15 cellular contexts compared by ENCODE assay signal in the genomic region with DNA sequence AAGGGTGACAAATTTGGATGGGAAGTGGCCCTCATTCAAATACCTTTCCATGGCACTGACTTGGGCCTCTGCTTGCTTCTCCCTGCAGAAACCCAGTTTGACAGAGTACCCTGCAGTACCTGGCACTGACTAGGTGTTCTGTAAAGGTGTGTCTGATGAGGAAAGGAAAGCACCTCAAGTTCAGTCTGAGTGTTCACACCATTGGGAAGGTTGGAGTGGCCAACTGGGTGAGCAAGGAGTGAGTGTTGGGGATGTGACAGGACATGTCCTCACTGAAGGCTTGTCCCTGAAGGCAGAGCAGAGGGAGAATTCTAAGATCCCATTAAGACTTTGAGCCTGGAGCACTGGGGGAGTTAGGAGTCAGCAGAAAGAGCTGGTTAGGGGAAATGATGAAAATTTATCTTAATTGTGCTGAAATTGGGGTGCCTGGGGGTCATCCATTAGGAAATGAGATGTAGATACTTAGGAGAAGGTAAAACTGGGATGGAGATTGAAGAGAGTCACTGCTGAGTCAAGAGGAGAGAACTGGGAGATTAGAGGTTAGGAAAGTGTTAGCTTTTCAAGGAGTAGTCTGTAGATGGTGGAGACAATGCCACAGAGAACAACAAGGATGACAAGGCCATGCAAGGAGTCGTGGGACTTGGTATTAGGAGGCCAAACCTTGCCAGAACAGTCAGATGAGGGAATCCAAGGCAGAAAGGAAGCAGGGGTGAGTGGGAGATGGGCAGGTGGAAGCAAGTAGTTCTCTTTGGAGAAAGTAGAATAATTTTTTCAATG. TPM values are rescaled to one million over a fixed set of nuclear protein-coding genes. Genes with fewer than 3 reads are reported as not detected.
DNase-seq lines count a peak whose midpoint lies in the region; ATAC-seq and TF ChIP-seq lines count a peak whose summit lies in the region.
"Had no signal": no experiment of that assay in that cellular context is flagged by ENCODE, and none has a peak within 500 bp of the region (broad histone marks: within the 10 kb centered on the region; RNA-seq: fewer than 3 reads in every experiment).

No MANE protein-coding gene starts in this region.

- intact Hi-C loops in MCF 10A (cut with micrococcal nuclease) = no loop called here
- intact Hi-C loops in breast epithelium (cut with DNase I; ENCODE audit: low total_unique reads) = no loop called here

- H3K9me3 Mint-ChIP-seq in MCF 10A (ENCODE audit: unreplicated experiment) (no peaks in the 10 kb centered on the region), WTC11 (no peaks in the 10 kb centered on the region), type B pancreatic cell (no peaks in the 10 kb centered on the region)

- POLR2A ChIA-PET in MCF 10A (lab: Yijun Ruan, JAX) = interaction anchor here (0.7 to 2.1 kb wide), 6 partner anchors 8 to 152 kb away, joined by 4 to 17 read pairs (median 6); no protein-coding TSS in a partner anchor
- POLR2A ChIA-PET in WTC11 (lab: Charles Lee) = interaction anchor here (0.7 kb wide), 1 partner anchor 581 kb away, joined by 5 read pairs; no protein-coding TSS in a partner anchor

- H3K27me3 Mint-ChIP-seq in MCF 10A (ENCODE audit: insufficient read depth, unreplicated experiment) (no peaks in the 10 kb centered on the region), WTC11 (ENCODE audit: low read depth) (no peaks in the 10 kb centered on the region), type B pancreatic cell (no peaks in the 10 kb centered on the region)

- H3K36me3 Mint-ChIP-seq in MCF 10A (ENCODE audit: insufficient read depth, unreplicated experiment) (peaks cover 57% of the 10 kb centered on the region), WTC11 (peaks cover 45% of the 10 kb centered on the region), type B pancreatic cell (peaks cover 36% of the 10 kb centered on the region)

- TF ChIP-seq POLR2A in breast epithelium (IDR thresholded peaks at IDR 0.05) = no peak

- H3K4me1 ChIP-seq in breast epithelium = no peaks in the 10 kb centered on the region
- peaks cover 47% of the 10 kb centered on the region for H3K4me1 ChIP-seq in hepatocyte (ENCODE audit: insufficient read depth)

- no TSS peak for BruUV-seq in MCF 10A (replicated peaks; lab: Mats Ljungman, UMichigan)

- H4K20me1 ChIP-seq in hepatocyte (ENCODE audit: insufficient read depth, poor library complexity, severe bottlenecking) = peaks cover 62% of the 10 kb centered on the region

- H3K27ac ChIP-seq in breast epithelium = peak overlapping the region in 1 of 2 donors; percentile 32
- peak overlapping the region; percentile 52 for H3K27ac ChIP-seq in hepatocyte
- H3K27ac ChIP-seq: tibial artery had no signal

- H3K79me2 ChIP-seq in hepatocyte = peaks cover 100% of the 10 kb centered on the region

- H3K4me3 ChIP-seq in breast epithelium = no peak overlapping the region
- H3K4me3 ChIP-seq in hepatocyte = no peak overlapping the region
- H3K4me3 ChIP-seq: tibial artery had no signal

- H3K27me3 ChIP-seq in breast epithelium (no peaks in the 10 kb centered on the region), hepatocyte (no peaks in the 10 kb centered on the region)
- H3K27me3 ChIP-seq: tibial artery had no signal

- H3K27ac Mint-ChIP-seq in MCF 10A (ENCODE audit: low read depth, unreplicated experiment) (peak overlapping the region; percentile 86), WTC11 (peak overlapping the region; percentile 67), type B pancreatic cell (peak overlapping the region; percentile 56)

- H3K4me1 Mint-ChIP-seq in MCF 10A (ENCODE audit: insufficient read depth, unreplicated experiment) = peaks cover 53% of the 10 kb centered on the region
- peaks cover 54% of the 10 kb centered on the region for H3K4me1 Mint-ChIP-seq in WTC11
- H3K4me1 Mint-ChIP-seq in type B pancreatic cell (ENCODE audit: unreplicated experiment) = peaks cover 41% of the 10 kb centered on the region

- 80% methylated on average over 1 of the region's 1 CpG for WGBS in hepatocyte (ENCODE audit: low lambda C conversion rate, missing lambda C conversion rate)

- H3K9me3 ChIP-seq in breast epithelium (no peaks in the 10 kb centered on the region), hepatocyte (ENCODE audit: low read depth) (no peaks in the 10 kb centered on the region)
- H3K9me3 ChIP-seq: tibial artery had no signal

- H2AFZ ChIP-seq in hepatocyte = no peak overlapping the region

- TF ChIP-seq CTCF in MCF 10A (IDR thresholded peaks at IDR 0.05; ENCODE audit: unreplicated experiment) (no peak), breast epithelium (IDR thresholded peaks at IDR 0.05) (no peak), WTC11 (IDR thresholded peaks at IDR 0.05) (no peak), hepatocyte (IDR thresholded peaks at IDR 0.05; ENCODE audit: poor library complexity) (no peak), type B pancreatic cell (conservative IDR thresholded peaks at IDR 0.05) (no peak)

- DNase-seq in MCF 10A (ENCODE audit: unreplicated experiment) = peak; percentile 45
- no peak for DNase-seq in breast epithelium (ENCODE audit: low spot score in 2 of 2)
- DNase-seq in WTC11 (ENCODE audit: low spot score) = no peak
- no peak for DNase-seq in hepatocyte (ENCODE audit: low spot score)
- no peak for DNase-seq in type B pancreatic cell (ENCODE audit: extremely low spot score, unreplicated experiment)
- DNase-seq in NOMO-1 (lab: John Stamatoyannopoulos, UW; ENCODE audit: unreplicated experiment in 2 of 2) = no peak
- DNase-seq: activated CD4-positive, alpha-beta T cell treated with anti-CD3 and anti-CD28 coated beads, Interleukin-2, amount 50 U/mL, for 1 hour; amygdala; effector memory CD4-positive, alpha-beta T cell; GDM1; NCI-H446 treated with DMSO at 0.1 percent for 48 hours; SHP77 treated with DMSO at 0.1 percent for 48 hours; tibial artery had no signal

- H3K4me2 ChIP-seq in hepatocyte = no peak overlapping the region

- CTCF ChIA-PET in MCF 10A (lab: Yijun Ruan, JAX) = interaction anchor here (2.8 kb wide), 1 partner anchor 141 kb away, joined by 8 read pairs; no protein-coding TSS in a partner anchor
- CTCF ChIA-PET in WTC11 (lab: Charles Lee) = interaction anchor here (0.5 to 1.1 kb wide), 4 partner anchors 18 to 308 kb away, joined by 3 to 5 read pairs (median 4); no protein-coding TSS in a partner anchor

- peak overlapping the region; percentile 20 for H3K4me3 Mint-ChIP-seq in MCF 10A (ENCODE audit: unreplicated experiment)
- H3K4me3 Mint-ChIP-seq in WTC11 = no peak overlapping the region
- peak overlapping the region; percentile 8 for H3K4me3 Mint-ChIP-seq in type B pancreatic cell

- no peak for ATAC-seq in WTC11
- no peak for ATAC-seq in HG02642 (IDR thresholded peaks at IDR 0.05; ENCODE audit: poor library complexity, unreplicated experiment)
- no peak for ATAC-seq in HG02870 (IDR thresholded peaks at IDR 0.05; ENCODE audit: unreplicated experiment)

- H3K9me2 ChIP-seq in hepatocyte (replicated peaks; ENCODE audit: insufficient read depth) = no peaks in the 10 kb centered on the region

- H3K36me3 ChIP-seq in breast epithelium (no peaks in the 10 kb centered on the region), hepatocyte (replicated peaks; ENCODE audit: insufficient read depth, low read depth) (no peaks in the 10 kb centered on the region)

TF ChIP-seq in WTC11, 78 proteins besides CTCF, POLR2A, EP300 and RAD21:
- TF ChIP-seq, protein P1, sequence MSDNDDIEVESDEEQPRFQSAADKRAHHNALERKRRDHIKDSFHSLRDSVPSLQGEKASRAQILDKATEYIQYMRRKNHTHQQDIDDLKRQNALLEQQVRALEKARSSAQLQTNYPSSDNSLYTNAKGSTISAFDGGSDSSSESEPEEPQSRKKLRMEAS (CRISPR knock-in tag; IDR thresholded peaks at IDR 0.05) = no peak
- no peak for TF ChIP-seq PRRX2 (CRISPR knock-in tag; IDR thresholded peaks at IDR 0.05)
- no peak for TF ChIP-seq SP1 (CRISPR knock-in tag; conservative IDR thresholded peaks at IDR 0.05)
- TF ChIP-seq ZNF671 (CRISPR knock-in tag; IDR thresholded peaks at IDR 0.05) = no peak
- TF ChIP-seq ATF1 (CRISPR knock-in tag; IDR thresholded peaks at IDR 0.05) = no peak
- TF ChIP-seq GTF2I (CRISPR knock-in tag; conservative IDR thresholded peaks at IDR 0.05) = no peak
- TF ChIP-seq ETV6 (CRISPR knock-in tag; IDR thresholded peaks at IDR 0.05) = no peak
- no peak for TF ChIP-seq NR2C2 (CRISPR knock-in tag; IDR thresholded peaks at IDR 0.05)
- no peak for TF ChIP-seq FOXJ3 (CRISPR knock-in tag; IDR thresholded peaks at IDR 0.05; ENCODE audit: borderline replicate concordance)
- no peak for TF ChIP-seq TEAD1 (CRISPR knock-in tag; IDR thresholded peaks at IDR 0.05)
- TF ChIP-seq, protein P2, sequence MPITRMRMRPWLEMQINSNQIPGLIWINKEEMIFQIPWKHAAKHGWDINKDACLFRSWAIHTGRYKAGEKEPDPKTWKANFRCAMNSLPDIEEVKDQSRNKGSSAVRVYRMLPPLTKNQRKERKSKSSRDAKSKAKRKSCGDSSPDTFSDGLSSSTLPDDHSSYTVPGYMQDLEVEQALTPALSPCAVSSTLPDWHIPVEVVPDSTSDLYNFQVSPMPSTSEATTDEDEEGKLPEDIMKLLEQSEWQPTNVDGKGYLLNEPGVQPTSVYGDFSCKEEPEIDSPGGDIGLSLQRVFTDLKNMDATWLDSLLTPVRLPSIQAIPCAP (CRISPR knock-in tag; IDR thresholded peaks at IDR 0.05) = no peak
- no peak for TF ChIP-seq OVOL2 (CRISPR knock-in tag; IDR thresholded peaks at IDR 0.05; ENCODE audit: borderline replicate concordance)
- no peak for TF ChIP-seq KAT7 (CRISPR knock-in tag; IDR thresholded peaks at IDR 0.05; ENCODE audit: borderline replicate concordance)

RNA-seq across cellular contexts. Expression of a gene that starts 6.1 kb away (rescaled TPM):
- 88.4 and 104 TPM in 2 replicates for total RNA-seq in MCF 10A (2022)
- total RNA-seq in breast epithelium = 10 to 100 TPM; 20.8 to 33.5 (median 32.1) TPM
- total RNA-seq in WTC11 (2021) = 151 to 173 TPM (median 171 TPM) in 3 replicates
- total RNA-seq in hepatocyte = 109 and 114 TPM in 2 replicates
- 96.3 and 113 TPM in 2 replicates for polyA plus RNA-seq in hepatocyte
- total RNA-seq in type B pancreatic cell (ENCODE audit: low replicate concordance) = 110 and 119 TPM in 2 replicates

RNA-seq across cellular contexts. Expression of a gene that starts 38.6 kb away (rescaled TPM):
- total RNA-seq in MCF 10A (2022) (4.0 and 4.3 TPM in 2 replicates), breast epithelium (10 to 100 TPM in 2 of 3 donors, 1 to 10 TPM in 1; 4.0 to 12.3 (median 10.8) TPM), WTC11 (2021) (19.0 to 21.3 TPM (median 19.2 TPM) in 3 replicates), hepatocyte (7.2 and 9.2 TPM in 2 replicates), type B pancreatic cell (ENCODE audit: low replicate concordance) (13.2 and 19.6 TPM in 2 replicates)
- 4.1 and 7.4 TPM in 2 replicates for polyA plus RNA-seq in hepatocyte
